In the genomic region with DNA sequence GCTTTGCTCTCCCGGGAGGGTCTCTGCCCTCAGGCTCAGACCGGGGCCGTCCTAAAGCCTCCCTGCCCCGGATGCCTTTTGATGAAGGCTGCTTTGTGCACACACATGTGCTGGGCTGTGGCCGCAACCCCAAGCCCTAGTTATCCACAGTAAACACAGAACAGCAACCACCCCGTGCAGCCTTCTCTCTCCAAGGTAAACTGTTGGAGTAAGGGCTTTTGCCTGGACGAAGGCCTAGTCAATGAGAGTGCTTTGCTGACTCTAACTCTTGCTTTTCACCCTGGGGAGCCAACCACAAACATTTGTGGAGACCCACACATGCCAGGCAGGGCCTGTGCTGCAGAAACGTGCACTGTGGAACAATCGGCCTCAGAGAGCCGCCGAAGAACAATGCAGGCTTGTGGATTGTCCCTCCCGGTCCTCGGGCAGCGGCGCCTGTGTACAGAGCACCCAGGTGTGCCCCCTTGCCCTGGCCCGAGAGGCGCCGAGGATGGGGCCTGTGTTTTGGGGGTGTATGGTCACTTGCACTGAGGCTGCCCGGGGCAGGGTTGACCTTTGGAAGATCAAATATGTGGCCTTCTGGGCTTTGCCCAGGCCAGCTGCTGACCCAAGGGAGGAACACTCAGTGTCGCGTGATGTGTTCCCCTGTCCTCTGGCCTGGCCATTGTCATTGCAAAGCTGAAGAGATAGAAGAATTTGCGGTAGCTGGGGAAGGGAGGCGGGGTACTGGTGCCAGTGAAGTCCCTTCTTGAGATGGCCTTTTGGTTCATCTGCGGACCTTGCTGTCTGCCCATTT, we compare ENCODE assay signal across 18 cellular contexts. TPM values are rescaled to one million over a fixed set of nuclear protein-coding genes. Genes with fewer than 3 reads are reported as not detected.
DNase-seq lines count a peak whose midpoint lies in the region; ATAC-seq and TF ChIP-seq lines count a peak whose summit lies in the region.
"Had no signal": no experiment of that assay in that cellular context is flagged by ENCODE, and none has a peak within 500 bp of the region (broad histone marks: within the 10 kb centered on the region; RNA-seq: fewer than 3 reads in every experiment).

No MANE protein-coding gene starts in this region.

- no peaks in the 10 kb centered on the region for H3K27me3 Mint-ChIP-seq in progenitor cell of endocrine pancreas

- peaks cover 3% of the 10 kb centered on the region for H3K4me1 Mint-ChIP-seq in progenitor cell of endocrine pancreas (ENCODE audit: low read depth)

- ATAC-seq in left lobe of liver (peak; percentile 70), GM19351 (IDR thresholded peaks at IDR 0.05; ENCODE audit: unreplicated experiment) (no peak), HG03439 (IDR thresholded peaks at IDR 0.05; ENCODE audit: unreplicated experiment) (no peak)
- ATAC-seq: effector memory CD8-positive, alpha-beta T cell; lower lobe of right lung had no signal

- peaks cover 11% of the 10 kb centered on the region for H3K9me3 Mint-ChIP-seq in progenitor cell of endocrine pancreas (ENCODE audit: low read depth)
- H3K9me3 Mint-ChIP-seq: effector memory CD8-positive, alpha-beta T cell had no signal

- TF ChIP-seq CTCF in progenitor cell of endocrine pancreas (IDR thresholded peaks at IDR 0.05; ENCODE audit: unreplicated experiment), result no peak

- H3K27ac Mint-ChIP-seq in progenitor cell of endocrine pancreas, result peak overlapping the region; percentile 43
- H3K27ac Mint-ChIP-seq: effector memory CD8-positive, alpha-beta T cell; nephron progenitor cell had no signal

- DNase-seq in NCI-H2107 treated with DMSO at 0.1 percent for 48 hours (lab: John Stamatoyannopoulos, UW; ENCODE audit: unreplicated experiment) (peak; percentile 78), NCI-H2107 (lab: John Stamatoyannopoulos, UW) (no peak), left lobe of liver (ENCODE audit: low spot score) (peak; percentile 93), progenitor cell of endocrine pancreas (ENCODE audit: low spot score, unreplicated experiment) (no peak), middle frontal gyrus (ENCODE audit: extremely low spot score, low spot score) (no peak), Kasumi-1 (lab: John Stamatoyannopoulos, UW) (no peak)
- DNase-seq: activated CD4-positive, CD25-positive, alpha-beta regulatory T cell treated with anti-CD3 and anti-CD28 coated beads, Interleukin-2, amount 50 U/mL, for 72 hours; activated CD8-positive, alpha-beta memory T cell treated with anti-CD3 and anti-CD28 coated beads, Interleukin-2, amount 50 U/mL, for 4 hours; effector memory CD8-positive, alpha-beta T cell; lower lobe of right lung; MG63; NCI-H1694; nephron progenitor cell; SIG-M5; stimulated activated CD4-positive, alpha-beta T cell treated with anti-CD3 and anti-CD28 coated beads, Interleukin-4, amount 100 ng/mL, for 1 hour; trophoblast cell had no signal

- H3K4me3 Mint-ChIP-seq in progenitor cell of endocrine pancreas (ENCODE audit: low read depth), result no peak overlapping the region
- H3K4me3 Mint-ChIP-seq: effector memory CD8-positive, alpha-beta T cell; nephron progenitor cell had no signal

- H3K36me3 Mint-ChIP-seq in progenitor cell of endocrine pancreas (ENCODE audit: insufficient read depth), result peaks cover 13% of the 10 kb centered on the region

RNA-seq across cellular contexts. Expression of a gene that starts 37.0 kb away (rescaled TPM):
- 74.4 TPM for total RNA-seq in left lobe of liver
- 26.4 and 33.1 TPM in 2 replicates for total RNA-seq in progenitor cell of endocrine pancreas

Comparison
In these comparisons a context has a peak if more than half of its experiments do, and no peak if none do; other contexts are left out.
1. DNase-seq: peak in NCI-H2107 treated with DMSO at 0.1 percent for 48 hours (single experiment) and left lobe of liver (single experiment); none in NCI-H2107 (single experiment), progenitor cell of endocrine pancreas (single experiment), middle frontal gyrus (single experiment) and Kasumi-1 (0 of 2).